13 cellular contexts compared by ENCODE assay signal in genomic region chr21:46429754-46430681, GRCh38.
"Had no signal": no experiment of that assay in that cellular context is flagged by ENCODE, and none has a peak within 500 bp of the region (broad histone marks: within the 10 kb centered on the region; RNA-seq: fewer than 3 reads in every experiment).

No MANE protein-coding gene starts in this region.

- H3K4me3 Mint-ChIP-seq: activated B cell treated with CpG ODN at 0.5 μM for 24 hours; activated CD4-positive, alpha-beta T cell treated with anti-CD3 and anti-CD28 coated beads, Interleukin-2, amount 10 ng/mL, durations not matched to agents 24 days and 14 days; activated T-helper 1 cell treated with anti-CD3 and anti-CD28 coated beads, Interleukin-12 subunit alpha, Interleukin-12 subunit beta, Interleukin-2, Interleukin-4 antibody, amounts not matched to agents 30 ng/mL and 10 ng/mL and 1 ng/mL, durations not matched to agents 14 hours and 24 hours and 36 hours; neural crest cell; stimulated activated naive B cell treated with anti-CD40 and anti-IgM and Interleukin-4, amounts not matched to agents 10 μg/mL and 1 μg/mL and 100 μg/mL, for 72 hours had no signal

- H3K27ac Mint-ChIP-seq: activated B cell treated with CpG ODN at 0.5 μM for 24 hours; activated CD4-positive, alpha-beta T cell treated with anti-CD3 and anti-CD28 coated beads, Interleukin-2, amount 10 ng/mL, durations not matched to agents 24 days and 14 days; stimulated activated naive B cell treated with anti-CD40 and anti-IgM and Interleukin-4, amounts not matched to agents 10 μg/mL and 1 μg/mL and 100 μg/mL, for 72 hours had no signal

- H3K27me3 ChIP-seq: dorsolateral prefrontal cortex, hepatocyte, ovary, tibial artery had no signal

- H3K36me3 ChIP-seq: ovary had no signal

- H3K27ac ChIP-seq: hepatocyte, ovary, tibial artery had no signal

- ATAC-seq: esophagus mucosa; stimulated activated naive B cell treated with anti-CD40 and anti-IgM and Interleukin-4, amounts not matched to agents 10 μg/mL and 1 μg/mL and 100 μg/mL, for 72 hours had no signal

- H3K4me1 ChIP-seq: tibial artery had no signal

- H3K4me3 ChIP-seq: dorsolateral prefrontal cortex, hepatocyte, ovary, tibial artery had no signal

- H3K9me3 Mint-ChIP-seq: activated B cell treated with CpG ODN at 0.5 μM for 24 hours; activated CD4-positive, alpha-beta T cell treated with anti-CD3 and anti-CD28 coated beads, Interleukin-2, amount 10 ng/mL, durations not matched to agents 24 days and 14 days; activated T-helper 1 cell treated with anti-CD3 and anti-CD28 coated beads, Interleukin-12 subunit alpha, Interleukin-12 subunit beta, Interleukin-2, Interleukin-4 antibody, amounts not matched to agents 30 ng/mL and 10 ng/mL and 1 ng/mL, durations not matched to agents 14 hours and 24 hours and 36 hours; neural crest cell; stimulated activated naive B cell treated with anti-CD40 and anti-IgM and Interleukin-4, amounts not matched to agents 10 μg/mL and 1 μg/mL and 100 μg/mL, for 72 hours had no signal

- H3K4me1 Mint-ChIP-seq: activated B cell treated with CpG ODN at 0.5 μM for 24 hours; activated CD4-positive, alpha-beta T cell treated with anti-CD3 and anti-CD28 coated beads, Interleukin-2, amount 10 ng/mL, durations not matched to agents 24 days and 14 days; neural crest cell had no signal

- DNase-seq: activated B cell treated with CpG ODN at 0.5 μM for 24 hours; activated CD4-positive, alpha-beta T cell treated with anti-CD3 and anti-CD28 coated beads, Interleukin-2, amount 10 ng/mL, durations not matched to agents 24 days and 14 days; activated CD8-positive, alpha-beta memory T cell treated with anti-CD3 and anti-CD28 coated beads for 24 hours; activated naive CD4-positive, alpha-beta T cell treated with Interleukin-2 at 50 U/mL for 16 hours; ovary; stimulated activated naive B cell treated with anti-CD40 and anti-IgM and Interleukin-4, amounts not matched to agents 10 μg/mL and 1 μg/mL and 100 μg/mL, for 72 hours; T-helper 2 cell; tibial artery had no signal

- H3K9me3 ChIP-seq: ovary, tibial artery had no signal

- H3K27me3 Mint-ChIP-seq: activated B cell treated with CpG ODN at 0.5 μM for 24 hours; activated CD4-positive, alpha-beta T cell treated with anti-CD3 and anti-CD28 coated beads, Interleukin-2, amount 10 ng/mL, durations not matched to agents 24 days and 14 days; stimulated activated naive B cell treated with anti-CD40 and anti-IgM and Interleukin-4, amounts not matched to agents 10 μg/mL and 1 μg/mL and 100 μg/mL, for 72 hours had no signal
